27 cellular contexts compared by ENCODE assay signal in genomic region chr9:95816716-95817115, GRCh38. TPM values are rescaled to one million over a fixed set of nuclear protein-coding genes. Genes with fewer than 3 reads are reported as not detected.
DNase-seq lines count a peak whose midpoint lies in the region; ATAC-seq and TF ChIP-seq lines count a peak whose summit lies in the region.
"Had no signal": no experiment of that assay in that cellular context is flagged by ENCODE, and none has a peak within 500 bp of the region (broad histone marks: within the 10 kb centered on the region; RNA-seq: fewer than 3 reads in every experiment).

No MANE protein-coding gene starts in this region.

- no peak overlapping the region for H2BK15ac ChIP-seq in mesendoderm (replicated peaks; ENCODE audit: low read depth)

- H3K4ac ChIP-seq in mesendoderm (ENCODE audit: low read depth, low read length), result peak overlapping the region; percentile 41

- H3K4me2 ChIP-seq in PC-3 (ENCODE audit: low read length) (no peak overlapping the region), mesendoderm (ENCODE audit: low read length) (no peak overlapping the region)

- ATAC-seq in PC-3, result peak; percentile 27; the same call in 1 of the 2 replicates
- no peak for ATAC-seq in body of pancreas
- ATAC-seq in HG02571 (IDR thresholded peaks at IDR 0.05; ENCODE audit: unreplicated experiment), result no peak
- ATAC-seq: HepG2; lower lobe of right lung; Panc1; stimulated activated naive CD8-positive, alpha-beta T cell treated with anti-CD3 and anti-CD28 coated beads, Interleukin-15, Interleukin-2, amounts not matched to agents 100 U/mL and 50 U/mL, for 24 hours had no signal

- DNase-seq in ELR (ENCODE audit: low read depth), result peak; percentile 57
- peak; percentile 43 for DNase-seq in PC-3
- peak; percentile 26 for DNase-seq in astrocyte of the hippocampus (ENCODE audit: low read depth, low spot score)
- DNase-seq in mesendoderm, result no peak
- no peak for DNase-seq in body of pancreas
- DNase-seq in NCI-H1436 (lab: John Stamatoyannopoulos, UW), result no peak
- DNase-seq in activated CD4-positive, alpha-beta T cell treated with anti-CD3 and anti-CD28 coated beads for 4 hours, result no peak
- DNase-seq: activated CD4-positive, alpha-beta T cell treated with anti-CD3 and anti-CD28 coated beads, Interleukin-2, amount 50 U/mL, for 48 hours; activated CD8-positive, alpha-beta memory T cell treated with anti-CD3 and anti-CD28 coated beads, Interleukin-2, amount 50 U/mL, for 4 hours; activated naive CD4-positive, alpha-beta T cell treated with anti-CD3 and anti-CD28 coated beads, Interleukin-2, amount 50 U/mL, for 16 hours; anterior cingulate cortex; DMS53; GF-D8; glutamatergic neuron; Karpas-422; lower lobe of right lung; NCI-H1694 treated with DMSO at 0.1 percent for 48 hours; NCI-H2171; NCI-H524 treated with DMSO at 0.1 percent for 48 hours; NK-92 treated with Interleukin-12 subunit alpha and Interleukin-12 subunit beta, amount 100 ng/mL, for 24 hours; stimulated activated naive CD8-positive, alpha-beta T cell treated with anti-CD3 and anti-CD28 coated beads, Interleukin-15, Interleukin-2, amounts not matched to agents 100 U/mL and 50 U/mL, for 24 hours; T-helper 1 cell; testis had no signal

- no peak overlapping the region for H2AFZ ChIP-seq in PC-3 (ENCODE audit: low read length)

- CTCF ChIA-PET in PC-3 (lab: Charles Lee), result no interaction called here

- peaks cover 23% of the 10 kb centered on the region for H3K4me1 ChIP-seq in PC-3 (ENCODE audit: insufficient read depth, low read length)
- peaks cover 11% of the 10 kb centered on the region for H3K4me1 ChIP-seq in mesendoderm (ENCODE audit: control insufficient read depth, low read depth, low read length)
- H3K4me1 ChIP-seq in body of pancreas, result no peaks in the 10 kb centered on the region
- H3K4me1 ChIP-seq: lower lobe of right lung had no signal

- H4K8ac ChIP-seq in mesendoderm (ENCODE audit: low read depth, low read length), result no peak overlapping the region

- H4K20me1 ChIP-seq in PC-3 (ENCODE audit: low read length), result no peaks in the 10 kb centered on the region

- H2AK5ac ChIP-seq in mesendoderm (ENCODE audit: low read length), result no peak overlapping the region

- intact Hi-C loops in PC-3 (cut with micrococcal nuclease), result no loop called here
- intact Hi-C loops in body of pancreas (cut with DNase I), result no loop called here

- no peak overlapping the region for H3K56ac ChIP-seq in mesendoderm (ENCODE audit: low read length)

- no peak overlapping the region for H2BK120ac ChIP-seq in mesendoderm (ENCODE audit: low read depth, low read length)

- no peak overlapping the region for H2BK5ac ChIP-seq in mesendoderm (ENCODE audit: low read length)

- no TSS peak for BruUV-seq in PC-3 (replicated peaks; lab: Mats Ljungman, UMichigan)

- H3K4me3 ChIP-seq in PC-3 (ENCODE audit: low read length) (no peak overlapping the region), mesendoderm (ENCODE audit: low read length) (no peak overlapping the region), body of pancreas (no peak overlapping the region)
- H3K4me3 ChIP-seq: lower lobe of right lung, SJSA1, testis had no signal

- H3K27me3 ChIP-seq in PC-3 (ENCODE audit: low read length), result no peaks in the 10 kb centered on the region
- no peaks in the 10 kb centered on the region for H3K27me3 ChIP-seq in mesendoderm (ENCODE audit: insufficient read depth, low read length, poor library complexity)
- H3K27me3 ChIP-seq in body of pancreas, result no peaks in the 10 kb centered on the region
- H3K27me3 ChIP-seq: SJSA1, testis had no signal

- H3K27ac ChIP-seq in PC-3 (ENCODE audit: low read length), result no peak overlapping the region
- H3K27ac ChIP-seq in mesendoderm (ENCODE audit: low read depth, low read length), result no peak overlapping the region
- H3K27ac ChIP-seq in body of pancreas, result no peak overlapping the region
- H3K27ac ChIP-seq: lower lobe of right lung, SJSA1 had no signal

- H3K36me3 ChIP-seq in PC-3 (ENCODE audit: low read depth, low read length), result no peaks in the 10 kb centered on the region
- H3K36me3 ChIP-seq in mesendoderm (ENCODE audit: control insufficient read depth, insufficient read depth, low read length), result no peaks in the 10 kb centered on the region
- H3K36me3 ChIP-seq in body of pancreas (replicated peaks in 1 of 2; ENCODE audit: insufficient read depth in 1 of 2, low read depth in 2 of 2), result peaks cover 0 to 3% of the 10 kb centered on the region in 2 donors
- H3K36me3 ChIP-seq: lower lobe of right lung, SJSA1 had no signal

- POLR2A ChIA-PET in PC-3 (lab: Charles Lee; ENCODE audit: unreplicated experiment), result no interaction called here

- H3K79me1 ChIP-seq in mesendoderm (ENCODE audit: low read length), result no peaks in the 10 kb centered on the region

- no CpG with 5 or more reads among the region's 5 CpGs for WGBS in mesendoderm (ENCODE audit: extremely low coverage, insufficient coverage, low lambda C conversion rate)
- 82 to 89% methylated on average over 5 of the region's 5 CpGs for WGBS in body of pancreas, 2 donors

- H3K9ac ChIP-seq in PC-3 (ENCODE audit: low read length), result no peak overlapping the region
- H3K9ac ChIP-seq in mesendoderm (ENCODE audit: low read length), result no peak overlapping the region

- H3K9me2 ChIP-seq in PC-3 (replicated peaks; ENCODE audit: low read length), result no peaks in the 10 kb centered on the region

- TF ChIP-seq CTCF in PC-3 (conservative IDR thresholded peaks at IDR 0.05; ENCODE audit: low read depth, low read length) (no peak), body of pancreas (IDR thresholded peaks at IDR 0.05) (no peak)

- H3K23ac ChIP-seq in mesendoderm (ENCODE audit: low read length), result no peak overlapping the region

- TF ChIP-seq POLR2A in body of pancreas (IDR thresholded peaks at IDR 0.05), result no peak

- H3K79me2 ChIP-seq in PC-3 (ENCODE audit: low read length), result no peaks in the 10 kb centered on the region
- no peaks in the 10 kb centered on the region for H3K79me2 ChIP-seq in mesendoderm (ENCODE audit: control insufficient read depth, insufficient read depth, low read length)

- H4K5ac ChIP-seq in mesendoderm (ENCODE audit: low read length), result no peak overlapping the region

- no peak overlapping the region for H3K18ac ChIP-seq in mesendoderm (ENCODE audit: low read length)

- no peaks in the 10 kb centered on the region for H3F3A ChIP-seq in PC-3 (ENCODE audit: low read length, unreplicated experiment)

- H3K9me3 ChIP-seq in PC-3 (ENCODE audit: low read length) (no peaks in the 10 kb centered on the region), body of pancreas (no peaks in the 10 kb centered on the region)
- H3K9me3 ChIP-seq: lower lobe of right lung, SJSA1, testis had no signal

RNA-seq across cellular contexts. Expression of gene ERCC6L2, which starts 58.8 kb away (rescaled TPM):
- 18.8 and 32.7 TPM in 2 replicates for total RNA-seq in PC-3 (2014; rRNA removed)
- 22.0 TPM for polyA plus RNA-seq in mesendoderm (2013, experiment 1 of 2)
- 23.6 TPM for polyA plus RNA-seq in mesendoderm (2013, experiment 2 of 2)
- total RNA-seq in body of pancreas, result 10 to 100 TPM; 30.4 to 58.3 TPM

Comparison
In these comparisons a context has a peak if more than half of its experiments do, and no peak if none do; other contexts are left out.
1. DNase-seq: peak in ELR (single experiment), PC-3 (single experiment) and astrocyte of the hippocampus (single experiment); none in mesendoderm (single experiment), body of pancreas (0 of 4), NCI-H1436 (single experiment) and activated CD4-positive, alpha-beta T cell treated with anti-CD3 and anti-CD28 coated beads for 4 hours (0 of 2).